ENCODE assay signal across 35 cellular contexts in genomic region chr21:27688773-27689172, GRCh38.
"Had no signal": no experiment of that assay in that cellular context is flagged by ENCODE, and none has a peak within 500 bp of the region (broad histone marks: within the 10 kb centered on the region; RNA-seq: fewer than 3 reads in every experiment).

No MANE protein-coding gene starts in this region.

- H3K9me3 Mint-ChIP-seq: activated CD4-positive, alpha-beta T cell treated with anti-CD3 and anti-CD28 coated beads, Interleukin-2, amount 10 ng/mL, durations not matched to agents 24 days and 14 days; activated naive CD8-positive, alpha-beta T cell treated with anti-CD3 and anti-CD28 coated beads for 36 hours; activated T-helper 1 cell treated with anti-CD3 and anti-CD28 coated beads, Interleukin-12 subunit alpha, Interleukin-12 subunit beta, Interleukin-2, Interleukin-4 antibody, amounts not matched to agents 30 ng/mL and 10 ng/mL and 1 ng/mL, durations not matched to agents 14 hours and 24 hours and 36 hours had no signal

- H3K27ac Mint-ChIP-seq: activated B cell treated with CpG ODN at 0.5 μM for 24 hours; activated CD4-positive, alpha-beta memory T cell treated with anti-CD3 and anti-CD28 coated beads for 36 hours; activated CD4-positive, alpha-beta T cell treated with anti-CD3 and anti-CD28 coated beads, Interleukin-2, amount 10 ng/mL, durations not matched to agents 24 days and 14 days; activated CD8-positive, alpha-beta T cell treated with anti-CD3 and anti-CD28 coated beads for 36 hours; activated naive CD4-positive, alpha-beta T cell treated with anti-CD3 and anti-CD28 coated beads for 36 hours; activated naive CD4-positive, alpha-beta T cell treated with anti-CD3 and anti-CD28 coated beads, Interleukin-2, amount 50 U/mL, for 72 hours; activated naive CD8-positive, alpha-beta T cell treated with anti-CD3 and anti-CD28 coated beads for 36 hours; activated T-cell treated with anti-CD3 and anti-CD28 coated beads, Interleukin-2, amount 50 U/mL, for 72 hours; activated T-helper 1 cell treated with anti-CD3 and anti-CD28 coated beads, Interleukin-12 subunit alpha, Interleukin-12 subunit beta, Interleukin-2, Interleukin-4 antibody, amounts not matched to agents 30 ng/mL and 10 ng/mL and 1 ng/mL, durations not matched to agents 14 hours and 24 hours and 36 hours; activated T-helper 17 cell treated with anti-CD3 and anti-CD28 coated beads, Interleukin-2, amount 50 U/mL, for 72 hours; T-helper 1 cell treated with Interleukin-12 subunit alpha and Interleukin-12 subunit beta and Interleukin-4 antibody, amounts not matched to agents 30 μg/mL and 1 μg/mL, for 36 hours; T-helper 2 cell treated with Interferon-gamma antibody and Interleukin-4, amounts not matched to agents 5 μg/mL and 100 μg/mL, for 36 hours had no signal

- DNase-seq: activated B cell treated with CpG ODN at 0.5 μM for 24 hours; activated CD4-positive, alpha-beta memory T cell treated with anti-CD3 and anti-CD28 coated beads for 36 hours; activated CD4-positive, alpha-beta T cell treated with anti-CD3 and anti-CD28 coated beads for 4 hours; activated CD4-positive, alpha-beta T cell treated with anti-CD3 and anti-CD28 coated beads, Interleukin-2, amount 10 ng/mL, durations not matched to agents 24 days and 14 days; activated CD4-positive, alpha-beta T cell treated with anti-CD3 and anti-CD28 coated beads, Interleukin-2, amount 50 U/mL, for 1 hour; activated CD4-positive, alpha-beta T cell treated with anti-CD3 and anti-CD28 coated beads, Interleukin-2, amount 50 U/mL, for 4 hours; activated CD4-positive, CD25-positive, alpha-beta regulatory T cell treated with anti-CD3 and anti-CD28 coated beads, Interleukin-2, amount 50 U/mL, for 72 hours; activated CD8-positive, alpha-beta memory T cell treated with anti-CD3 and anti-CD28 coated beads, Interleukin-2, amount 50 U/mL, for 4 hours; activated CD8-positive, alpha-beta T cell treated with anti-CD3 and anti-CD28 coated beads for 36 hours; activated effector memory CD4-positive, alpha-beta T cell treated with anti-CD3 and anti-CD28 coated beads, Interleukin-2, amount 50 U/mL, for 16 hours; activated gamma-delta T cell treated with Interleukin-2 at 50 U/mL for 16 hours; activated naive CD4-positive, alpha-beta T cell; activated naive CD4-positive, alpha-beta T cell treated with anti-CD3 and anti-CD28 coated beads for 36 hours; activated naive CD4-positive, alpha-beta T cell treated with anti-CD3 and anti-CD28 coated beads, Interleukin-2, amount 50 U/mL, for 16 hours; activated naive CD8-positive, alpha-beta T cell treated with anti-CD3 and anti-CD28 coated beads for 36 hours; activated T-cell treated with anti-CD3 and anti-CD28 coated beads for 4 hours; activated T-cell treated with anti-CD3 and anti-CD28 coated beads, Interleukin-2, amount 50 U/mL, for 1 hour; activated T-cell treated with anti-CD3 and anti-CD28 coated beads, Interleukin-2, amount 50 U/mL, for 4 hours; activated T-cell treated with anti-CD3 and anti-CD28 coated beads, Interleukin-2, amount 50 U/mL, for 72 hours; adrenal gland; amniotic stem cell; aorta; body of pancreas; brain microvascular endothelial cell; central memory CD4-positive, alpha-beta T cell; T-helper 1 cell; T-helper 2 cell; T-helper 9 cell; WERI-Rb-1 had no signal

- H3K27me3 Mint-ChIP-seq: activated B cell treated with CpG ODN at 0.5 μM for 24 hours; activated CD4-positive, alpha-beta memory T cell treated with anti-CD3 and anti-CD28 coated beads for 36 hours; activated CD4-positive, alpha-beta T cell treated with anti-CD3 and anti-CD28 coated beads, Interleukin-2, amount 10 ng/mL, durations not matched to agents 24 days and 14 days; activated CD8-positive, alpha-beta T cell treated with anti-CD3 and anti-CD28 coated beads for 36 hours had no signal

- ATAC-seq: activated CD8-positive, alpha-beta T cell treated with anti-CD3 and anti-CD28 coated beads for 36 hours; activated naive CD4-positive, alpha-beta T cell treated with anti-CD3 and anti-CD28 coated beads, Interleukin-2, amount 50 U/mL, for 72 hours; activated T-cell treated with anti-CD3 and anti-CD28 coated beads, Interleukin-2, amount 50 U/mL, for 4 hours; activated T-cell treated with anti-CD3 and anti-CD28 coated beads, Interleukin-2, amount 50 U/mL, for 72 hours; activated T-helper 17 cell treated with anti-CD3 and anti-CD28 coated beads, Interleukin-2, amount 50 U/mL, for 72 hours; body of pancreas had no signal

- H3K27ac ChIP-seq: adrenal gland, body of pancreas, brain microvascular endothelial cell, breast epithelium, WERI-Rb-1 had no signal

- H3K36me3 Mint-ChIP-seq: activated CD4-positive, alpha-beta memory T cell treated with anti-CD3 and anti-CD28 coated beads for 36 hours; activated naive CD8-positive, alpha-beta T cell treated with anti-CD3 and anti-CD28 coated beads for 36 hours had no signal

- H3K9me3 ChIP-seq: body of pancreas had no signal

- H3K4me3 ChIP-seq: adrenal gland, body of pancreas, breast epithelium had no signal

- H3K4me3 Mint-ChIP-seq: activated B cell treated with CpG ODN at 0.5 μM for 24 hours; activated CD4-positive, alpha-beta memory T cell treated with anti-CD3 and anti-CD28 coated beads for 36 hours; activated CD4-positive, alpha-beta T cell treated with anti-CD3 and anti-CD28 coated beads, Interleukin-2, amount 10 ng/mL, durations not matched to agents 24 days and 14 days; activated CD8-positive, alpha-beta T cell treated with anti-CD3 and anti-CD28 coated beads for 36 hours; activated naive CD4-positive, alpha-beta T cell treated with anti-CD3 and anti-CD28 coated beads for 36 hours; activated naive CD8-positive, alpha-beta T cell treated with anti-CD3 and anti-CD28 coated beads for 36 hours; activated T-cell treated with anti-CD3 and anti-CD28 coated beads, Interleukin-2, amount 50 U/mL, for 4 hours; activated T-cell treated with anti-CD3 and anti-CD28 coated beads, Interleukin-2, amount 50 U/mL, for 72 hours; activated T-helper 1 cell treated with anti-CD3 and anti-CD28 coated beads, Interleukin-12 subunit alpha, Interleukin-12 subunit beta, Interleukin-2, Interleukin-4 antibody, amounts not matched to agents 30 ng/mL and 10 ng/mL and 1 ng/mL, durations not matched to agents 14 hours and 24 hours and 36 hours; activated T-helper 17 cell treated with anti-CD3 and anti-CD28 coated beads, Interleukin-2, amount 50 U/mL, for 72 hours; T-helper 1 cell treated with Interleukin-12 subunit alpha and Interleukin-12 subunit beta and Interleukin-4 antibody, amounts not matched to agents 30 μg/mL and 1 μg/mL, for 36 hours; T-helper 2 cell treated with Interferon-gamma antibody and Interleukin-4, amounts not matched to agents 5 μg/mL and 100 μg/mL, for 36 hours had no signal

- H3K27me3 ChIP-seq: adrenal gland, body of pancreas, brain microvascular endothelial cell, breast epithelium had no signal

- H3K4me1 ChIP-seq: adrenal gland, body of pancreas, breast epithelium had no signal

- H3K4me1 Mint-ChIP-seq: activated B cell treated with CpG ODN at 0.5 μM for 24 hours; activated CD4-positive, alpha-beta T cell treated with anti-CD3 and anti-CD28 coated beads, Interleukin-2, amount 10 ng/mL, durations not matched to agents 24 days and 14 days; activated naive CD8-positive, alpha-beta T cell treated with anti-CD3 and anti-CD28 coated beads for 36 hours; activated T-helper 17 cell treated with anti-CD3 and anti-CD28 coated beads, Interleukin-2, amount 50 U/mL, for 72 hours had no signal

- H3K36me3 ChIP-seq: adrenal gland, brain microvascular endothelial cell, breast epithelium, WERI-Rb-1 had no signal
